ENCODE assay signal across 17 cellular contexts in the genomic region with DNA sequence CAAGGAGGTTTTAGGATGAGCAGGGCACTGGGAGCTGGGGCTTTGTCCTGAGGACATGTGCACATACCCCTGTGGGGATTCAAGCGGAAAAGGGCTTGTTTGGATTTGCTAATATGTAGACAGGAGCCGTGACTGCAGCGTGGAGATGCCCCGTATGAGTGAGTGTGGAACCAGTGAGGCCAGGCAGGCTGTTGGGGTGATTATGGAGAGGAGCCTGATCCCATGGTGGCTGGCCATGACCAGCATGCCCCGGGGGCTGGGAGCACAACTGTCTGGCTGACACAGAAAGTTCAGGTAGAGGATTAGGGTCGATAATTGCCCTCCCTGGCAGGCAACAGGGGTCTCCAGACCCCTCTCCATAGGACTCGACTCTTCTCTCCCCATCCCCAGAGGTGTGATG.
DNase-seq lines count a peak whose midpoint lies in the region; ATAC-seq, FAIRE-seq and TF ChIP-seq lines count a peak whose summit lies in the region.
"Had no signal": no experiment of that assay in that cellular context is flagged by ENCODE, and none has a peak within 500 bp of the region (broad histone marks: within the 10 kb centered on the region; RNA-seq: fewer than 3 reads in every experiment).

No MANE protein-coding gene starts in this region.

- H2BK12ac ChIP-seq in neuronal stem cell (ENCODE audit: low read length) = no peak overlapping the region

- H4K5ac ChIP-seq in IMR-90 (ENCODE audit: low read depth, low read length) = no peak overlapping the region

- no peak overlapping the region for H2AK9ac ChIP-seq in IMR-90 (replicated peaks; ENCODE audit: low read depth, low read length, poor library complexity)

- no peak overlapping the region for H3K18ac ChIP-seq in IMR-90 (ENCODE audit: low read depth, low read length)
- H3K18ac ChIP-seq in neuronal stem cell (ENCODE audit: low read length) = no peak overlapping the region

- BruUV-seq in IMR-90 (replicated peaks; lab: Mats Ljungman, UMichigan) = no TSS peak

- H3K27me3 ChIP-seq in IMR-90 (ENCODE audit: control insufficient read depth, insufficient read depth, low read length) = no peaks in the 10 kb centered on the region
- H3K27me3 ChIP-seq in neuronal stem cell (ENCODE audit: control insufficient read depth in 3 of 3, insufficient read depth in 3 of 3, low read depth in 1 of 3, low read length in 3 of 3) = peaks cover 0 to 2% (median 0%) of the 10 kb centered on the region in 3 experiments

- H2BK120ac ChIP-seq in IMR-90 (ENCODE audit: low read depth, low read length) (no peak overlapping the region), neuronal stem cell (ENCODE audit: low read depth, low read length) (no peak overlapping the region)

- H2BK15ac ChIP-seq in IMR-90 (ENCODE audit: low read depth, low read length) = no peak overlapping the region
- peak overlapping the region; percentile 7 for H2BK15ac ChIP-seq in neuronal stem cell (ENCODE audit: low read length)

- H3K14ac ChIP-seq in IMR-90 (replicated peaks; ENCODE audit: low read depth, low read length) = no peak overlapping the region
- peak overlapping the region; percentile 47 for H3K14ac ChIP-seq in neuronal stem cell (ENCODE audit: low read length)

- H3K23ac ChIP-seq in IMR-90 (ENCODE audit: low read depth, low read length) (no peak overlapping the region), neuronal stem cell (ENCODE audit: low read depth, low read length, poor library complexity) (peak overlapping the region; percentile 34)

- H2AK5ac ChIP-seq in IMR-90 (ENCODE audit: low read depth, low read length) (no peak overlapping the region), neuronal stem cell (ENCODE audit: low read depth, low read length) (no peak overlapping the region)

- H4K91ac ChIP-seq in IMR-90 (ENCODE audit: insufficient read depth, low read depth, low read length) (no peak overlapping the region), neuronal stem cell (ENCODE audit: low read depth, low read length, poor library complexity) (no peak overlapping the region)

- H3K4me1 ChIP-seq in IMR-90 (ENCODE audit: control insufficient read depth, insufficient read depth, low read length) (peaks cover 6% of the 10 kb centered on the region; the same call in 1 of the 2 replicates), neuronal stem cell (ENCODE audit: control insufficient read depth in 2 of 2, insufficient read depth in 1 of 2, low read depth in 1 of 2, low read length in 2 of 2) (peaks cover 5 to 6% of the 10 kb centered on the region in 2 donors)

- H3K4me2 ChIP-seq in IMR-90 (ENCODE audit: low read depth, low read length) (no peak overlapping the region), neuronal stem cell (ENCODE audit: insufficient read depth, low read length, poor library complexity, severe bottlenecking) (no peak overlapping the region)

- no peak overlapping the region for H3K27ac ChIP-seq in IMR-90 (ENCODE audit: insufficient read depth, low read length)
- H3K27ac ChIP-seq in neuronal stem cell (replicated peaks; ENCODE audit: low read length) = no peak overlapping the region
- H3K27ac ChIP-seq: C4-2B had no signal

- no peak overlapping the region for H2BK20ac ChIP-seq in IMR-90 (ENCODE audit: low read depth, low read length)

- intact Hi-C loops in IMR-90 (cut with micrococcal nuclease) = no loop called here

- ATAC-seq in IMR-90 (ENCODE audit: low read depth) (no peak), GM18870 (IDR thresholded peaks at IDR 0.05; ENCODE audit: unreplicated experiment) (no peak)

- peaks cover 6% of the 10 kb centered on the region; the same call in 1 of the 2 replicates for H3K9me1 ChIP-seq in IMR-90 (ENCODE audit: insufficient read depth, low read length)

- H3K4ac ChIP-seq in IMR-90 (ENCODE audit: low read depth, low read length) (no peak overlapping the region), neuronal stem cell (ENCODE audit: low read length) (no peak overlapping the region)

- H3K9me3 ChIP-seq in IMR-90 (ENCODE audit: control insufficient read depth, insufficient read depth, low read length) = no peaks in the 10 kb centered on the region
- H3K9me3 ChIP-seq in neuronal stem cell (replicated peaks in 1 of 2; ENCODE audit: control insufficient read depth in 2 of 2, insufficient read depth in 1 of 2, low read depth in 1 of 2, low read length in 2 of 2) = no peaks in the 10 kb centered on the region

- CTCF ChIA-PET in IMR-90 (lab: Yijun Ruan, JAX) = no interaction called here

- H2BK5ac ChIP-seq in IMR-90 (ENCODE audit: low read depth, low read length, poor library complexity, severe bottlenecking) = no peak overlapping the region
- no peak overlapping the region for H2BK5ac ChIP-seq in neuronal stem cell (ENCODE audit: low read length)

- H3K4me3 ChIP-seq in IMR-90 (ENCODE audit: insufficient read depth, low read depth, low read length) (no peak overlapping the region), neuronal stem cell (ENCODE audit: low read length in 2 of 2) (no peak overlapping the region)

- POLR2A ChIA-PET in IMR-90 (lab: Charles Lee; ENCODE audit: unreplicated experiment) = no interaction called here

- DNase-seq in NCI-H524 (lab: John Stamatoyannopoulos, UW) = peak; percentile 10 to 34
- DNase-seq in NCI-H524 treated with DMSO at 0.1 percent for 48 hours (lab: John Stamatoyannopoulos, UW) = no peak
- DNase-seq in IMR-90 = no peak
- peak; percentile 43 for DNase-seq in islet precursor cell
- no peak for DNase-seq in neuronal stem cell (ENCODE audit: low spot score)
- no peak for DNase-seq in GM19239 (ENCODE audit: insufficient read length, low spot score)
- no peak for DNase-seq in A172 (ENCODE audit: low spot score)
- DNase-seq: ACHN; CD4-positive, alpha-beta T cell; DMS79 treated with DMSO at 0.1 percent for 48 hours; GF-D8; H9 had no signal

- H2AFZ ChIP-seq in IMR-90 (replicated peaks; ENCODE audit: low read length, poor library complexity) (peak overlapping the region; percentile 36), neuronal stem cell (ENCODE audit: low read length) (no peak overlapping the region)

- no peak overlapping the region for H3K56ac ChIP-seq in IMR-90 (ENCODE audit: extremely low read depth, insufficient read depth, low read length)

- H4K20me1 ChIP-seq in IMR-90 (ENCODE audit: insufficient read depth, low read length) = no peaks in the 10 kb centered on the region

- in situ Hi-C loops in IMR-90 (cut with MboI; ENCODE audit: low sequenced_read_pairs) = no loop called here

- no peak for TF ChIP-seq POLR2A in IMR-90 (IDR thresholded peaks at IDR 0.05; ENCODE audit: low read depth, low read length)

- no peak overlapping the region for H4K8ac ChIP-seq in IMR-90 (ENCODE audit: low read depth in 2 of 2, low read length in 2 of 2)
- no peak overlapping the region for H4K8ac ChIP-seq in neuronal stem cell (ENCODE audit: low read depth, low read length)

- dilution Hi-C loops in IMR-90 (cut with HindIII; ENCODE audit: low sequenced_read_pairs, unreplicated experiment) = no loop called here

- no CpG with 5 or more reads among the region's 7 CpGs for WGBS in IMR-90 (ENCODE audit: extremely low coverage in 2 of 2, insufficient read length in 1 of 2), 2 experiments
- WGBS in neuronal stem cell (ENCODE audit: extremely low coverage in 2 of 2, insufficient read length in 2 of 2, insufficient replicate concordance in 1 of 2), 2 donors = no CpG with 5 or more reads among the region's 7 CpGs

- FAIRE-seq in GM19239 (lab: Jason Lieb, UNC) = no peak
- FAIRE-seq: A204.1, H1, HepG2 had no signal

- TF ChIP-seq RAD21 in IMR-90 (IDR thresholded peaks at IDR 0.05; ENCODE audit: low read length) = no peak

- H3K36me3 ChIP-seq in IMR-90 (ENCODE audit: control insufficient read depth, insufficient read depth, low read length) (no peaks in the 10 kb centered on the region), neuronal stem cell (replicated peaks in 1 of 2; ENCODE audit: control insufficient read depth in 2 of 2, insufficient read depth in 2 of 2, low read length in 2 of 2) (no peaks in the 10 kb centered on the region)

- no peak for TF ChIP-seq CTCF in IMR-90 (conservative IDR thresholded peaks at IDR 0.05; ENCODE audit: low read depth, low read length)

- no peaks in the 10 kb centered on the region for H3K79me1 ChIP-seq in IMR-90 (ENCODE audit: low read depth in 1 of 2, low read length in 2 of 2)
- no peaks in the 10 kb centered on the region for H3K79me1 ChIP-seq in neuronal stem cell (ENCODE audit: low read depth, low read length)

- H3K9ac ChIP-seq in IMR-90 (ENCODE audit: low read depth, low read length) (no peak overlapping the region), neuronal stem cell (ENCODE audit: low read depth, low read length, poor library complexity) (peak overlapping the region; percentile 31)

TF ChIP-seq in IMR-90, 13 proteins besides CTCF, POLR2A, EP300 and RAD21:
- TF ChIP-seq MAZ (IDR thresholded peaks at IDR 0.05; ENCODE audit: borderline replicate concordance, low read depth, low read length) = no peak
- TF ChIP-seq, protein P1, sequence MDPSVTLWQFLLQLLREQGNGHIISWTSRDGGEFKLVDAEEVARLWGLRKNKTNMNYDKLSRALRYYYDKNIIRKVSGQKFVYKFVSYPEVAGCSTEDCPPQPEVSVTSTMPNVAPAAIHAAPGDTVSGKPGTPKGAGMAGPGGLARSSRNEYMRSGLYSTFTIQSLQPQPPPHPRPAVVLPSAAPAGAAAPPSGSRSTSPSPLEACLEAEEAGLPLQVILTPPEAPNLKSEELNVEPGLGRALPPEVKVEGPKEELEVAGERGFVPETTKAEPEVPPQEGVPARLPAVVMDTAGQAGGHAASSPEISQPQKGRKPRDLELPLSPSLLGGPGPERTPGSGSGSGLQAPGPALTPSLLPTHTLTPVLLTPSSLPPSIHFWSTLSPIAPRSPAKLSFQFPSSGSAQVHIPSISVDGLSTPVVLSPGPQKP (IDR thresholded peaks at IDR 0.05; ENCODE audit: borderline replicate concordance, low read depth, low read length) = no peak
- no peak for TF ChIP-seq NFE2L2 (IDR thresholded peaks at IDR 0.05; ENCODE audit: low read depth, low read length)

Comparison
In these comparisons a context has a peak if more than half of its experiments do, and no peak if none do; other contexts are left out.
1. DNase-seq: peak in NCI-H524 (2 of 2) and islet precursor cell (single experiment); none in NCI-H524 treated with DMSO at 0.1 percent for 48 hours (single experiment), IMR-90 (single experiment), neuronal stem cell (single experiment), GM19239 (single experiment) and A172 (single experiment).